ENCODE assay signal across 16 cellular contexts in genomic region chr16:77273815-77274214, GRCh38.
DNase-seq lines count a peak whose midpoint lies in the region; ATAC-seq and TF ChIP-seq lines count a peak whose summit lies in the region.
"Had no signal": no experiment of that assay in that cellular context is flagged by ENCODE, and none has a peak within 500 bp of the region (broad histone marks: within the 10 kb centered on the region; RNA-seq: fewer than 3 reads in every experiment).

No MANE protein-coding gene starts in this region.

- H2AFZ ChIP-seq in neuronal stem cell (ENCODE audit: low read length) = no peak overlapping the region

- H3K36me3 ChIP-seq in adipocyte (ENCODE audit: control insufficient read depth, insufficient read depth, low read length, severe bottlenecking) (no peaks in the 10 kb centered on the region), neuronal stem cell (replicated peaks in 1 of 2; ENCODE audit: control insufficient read depth in 2 of 2, insufficient read depth in 2 of 2, low read length in 2 of 2) (no peaks in the 10 kb centered on the region), body of pancreas (replicated peaks in 1 of 2; ENCODE audit: insufficient read depth in 1 of 2, low read depth in 2 of 2) (no peaks in the 10 kb centered on the region)

- no peak overlapping the region for H3K4me3 ChIP-seq in adipocyte (ENCODE audit: low read length)
- H3K4me3 ChIP-seq in neuronal stem cell (ENCODE audit: low read length in 2 of 2) = no peak overlapping the region
- no peak overlapping the region for H3K4me3 ChIP-seq in body of pancreas

- H2BK5ac ChIP-seq in neuronal stem cell (ENCODE audit: low read length) = no peak overlapping the region

- H2BK12ac ChIP-seq in neuronal stem cell (ENCODE audit: low read length) = no peak overlapping the region

- no peak overlapping the region for H4K8ac ChIP-seq in neuronal stem cell (ENCODE audit: low read depth, low read length)

- no peak overlapping the region for H3K18ac ChIP-seq in neuronal stem cell (ENCODE audit: low read length)

- H3K4ac ChIP-seq in neuronal stem cell (ENCODE audit: low read length) = no peak overlapping the region

- no peak for TF ChIP-seq POLR2A in body of pancreas (IDR thresholded peaks at IDR 0.05)

- no peak for ATAC-seq in body of pancreas
- ATAC-seq: effector memory CD8-positive, alpha-beta T cell; left lobe of liver; natural killer cell; Panc1 had no signal

- no peak overlapping the region for H2BK15ac ChIP-seq in neuronal stem cell (ENCODE audit: low read length)

- DNase-seq in DMS79 (lab: John Stamatoyannopoulos, UW) = peak; percentile 50
- DNase-seq in LHCN-M2 (ENCODE audit: low read depth) = peak; percentile 82
- no peak for DNase-seq in adipocyte (ENCODE audit: low read depth)
- peak; percentile 44 for DNase-seq in iris pigment epithelial cell (ENCODE audit: low read depth)
- no peak for DNase-seq in neuronal stem cell (ENCODE audit: low spot score)
- no peak for DNase-seq in retina
- no peak for DNase-seq in COLO668 (lab: John Stamatoyannopoulos, UW; ENCODE audit: unreplicated experiment)
- no peak for DNase-seq in body of pancreas
- DNase-seq: activated CD4-positive, alpha-beta T cell treated with anti-CD3 and anti-CD28 coated beads, Interleukin-2, amount 50 U/mL, for 1 hour; anterior cingulate cortex; effector memory CD8-positive, alpha-beta T cell; Kasumi-1; natural killer cell; NCI-H345 had no signal

- H3K4me2 ChIP-seq in neuronal stem cell (ENCODE audit: insufficient read depth, low read length, poor library complexity, severe bottlenecking) = no peak overlapping the region

- no peak overlapping the region for H2AK5ac ChIP-seq in neuronal stem cell (ENCODE audit: low read depth, low read length)

- no peak overlapping the region for H4K91ac ChIP-seq in neuronal stem cell (ENCODE audit: low read depth, low read length, poor library complexity)

- no peak overlapping the region for H3K14ac ChIP-seq in neuronal stem cell (ENCODE audit: low read length)

- TF ChIP-seq CTCF in body of pancreas (IDR thresholded peaks at IDR 0.05) = no peak

- WGBS in neuronal stem cell (ENCODE audit: extremely low coverage in 2 of 2, insufficient read length in 2 of 2, insufficient replicate concordance in 1 of 2), 2 donors = no CpG with 5 or more reads among the region's 3 CpGs
- 30 to 36% methylated on average over 3 of the region's 3 CpGs for WGBS in body of pancreas, 2 donors

- intact Hi-C loops in body of pancreas (cut with DNase I) = no loop called here

- peaks cover 20% of the 10 kb centered on the region for H3K4me1 ChIP-seq in adipocyte (ENCODE audit: control insufficient read depth, insufficient read depth, low read length)
- peaks cover 0 to 5% of the 10 kb centered on the region in 2 donors for H3K4me1 ChIP-seq in neuronal stem cell (ENCODE audit: control insufficient read depth in 2 of 2, insufficient read depth in 1 of 2, low read depth in 1 of 2, low read length in 2 of 2)
- no peaks in the 10 kb centered on the region for H3K4me1 ChIP-seq in body of pancreas

- H3K9ac ChIP-seq in adipocyte (ENCODE audit: low read length) (peak overlapping the region; percentile 49), neuronal stem cell (ENCODE audit: low read depth, low read length, poor library complexity) (no peak overlapping the region)

- H3K27me3 ChIP-seq in adipocyte (replicated peaks; ENCODE audit: control insufficient read depth, insufficient read depth, low read length) = no peaks in the 10 kb centered on the region
- H3K27me3 ChIP-seq in neuronal stem cell (ENCODE audit: control insufficient read depth in 3 of 3, insufficient read depth in 3 of 3, low read depth in 1 of 3, low read length in 3 of 3) = peaks cover 0 to 4% (median 0%) of the 10 kb centered on the region in 3 experiments
- H3K27me3 ChIP-seq in body of pancreas = no peaks in the 10 kb centered on the region

- peaks cover 8% of the 10 kb centered on the region for H3K9me3 ChIP-seq in adipocyte (ENCODE audit: control insufficient read depth, low read length)
- peaks cover 0 to 2% of the 10 kb centered on the region in 2 donors for H3K9me3 ChIP-seq in neuronal stem cell (replicated peaks in 1 of 2; ENCODE audit: control insufficient read depth in 2 of 2, insufficient read depth in 1 of 2, low read depth in 1 of 2, low read length in 2 of 2)
- no peaks in the 10 kb centered on the region for H3K9me3 ChIP-seq in body of pancreas

- no peak overlapping the region for H3K23ac ChIP-seq in neuronal stem cell (ENCODE audit: low read depth, low read length, poor library complexity)

- H3K27ac ChIP-seq in neuronal stem cell (replicated peaks; ENCODE audit: low read length) = no peak overlapping the region
- H3K27ac ChIP-seq in body of pancreas = no peak overlapping the region

- H2BK120ac ChIP-seq in neuronal stem cell (ENCODE audit: low read depth, low read length) = no peak overlapping the region

- H3K79me1 ChIP-seq in neuronal stem cell (ENCODE audit: low read depth, low read length) = peaks cover 2% of the 10 kb centered on the region

Comparison
In these comparisons a context has a peak if more than half of its experiments do, and no peak if none do; other contexts are left out.
1. DNase-seq: peak in DMS79 (single experiment), LHCN-M2 (single experiment) and iris pigment epithelial cell (single experiment); none in adipocyte (single experiment), neuronal stem cell (single experiment), retina (single experiment), COLO668 (single experiment) and body of pancreas (0 of 4).